ENCODE assay signal across 1 cellular context in genomic region chr12:53675701-53676607, GRCh38.
TF ChIP-seq lines count a peak whose summit lies in the region.

TSS of gene ATP5MC2 (minus strand) at chr12:53676083. CDS start at chr12:53672614, 3,469 bp downstream.

TF ChIP-seq in HepG2, 621 proteins besides CTCF, POLR2A, EP300 and RAD21 (continued from another document and continues in another):
- 0 out of 2 replicates have a peak, but pooled peaks have one; percentile 66 for TF ChIP-seq ZNF543 (CRISPR knock-in tag; IDR thresholded peaks at IDR 0.05)
- 0 out of 2 replicates have a peak, but pooled peaks have one; percentile 69 for TF ChIP-seq KLF13 (CRISPR knock-in tag; IDR thresholded peaks at IDR 0.05)
- TF ChIP-seq JUNB (CRISPR knock-in tag; IDR thresholded peaks at IDR 0.05; ENCODE audit: borderline replicate concordance): peak; percentile 42; the same call in 1 of the 2 replicates
- TF ChIP-seq ZFP41 (CRISPR knock-in tag; IDR thresholded peaks at IDR 0.05; ENCODE audit: borderline replicate concordance): no peak
- TF ChIP-seq ZNF547 (CRISPR knock-in tag; IDR thresholded peaks at IDR 0.05): peak; percentile 97
- TF ChIP-seq, protein P1, sequence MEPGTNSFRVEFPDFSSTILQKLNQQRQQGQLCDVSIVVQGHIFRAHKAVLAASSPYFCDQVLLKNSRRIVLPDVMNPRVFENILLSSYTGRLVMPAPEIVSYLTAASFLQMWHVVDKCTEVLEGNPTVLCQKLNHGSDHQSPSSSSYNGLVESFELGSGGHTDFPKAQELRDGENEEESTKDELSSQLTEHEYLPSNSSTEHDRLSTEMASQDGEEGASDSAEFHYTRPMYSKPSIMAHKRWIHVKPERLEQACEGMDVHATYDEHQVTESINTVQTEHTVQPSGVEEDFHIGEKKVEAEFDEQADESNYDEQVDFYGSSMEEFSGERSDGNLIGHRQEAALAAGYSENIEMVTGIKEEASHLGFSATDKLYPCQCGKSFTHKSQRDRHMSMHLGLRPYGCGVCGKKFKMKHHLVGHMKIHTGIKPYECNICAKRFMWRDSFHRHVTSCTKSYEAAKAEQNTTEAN (CRISPR knock-in tag; conservative IDR thresholded peaks at IDR 0.05): peak; percentile 74; the same call in 1 of the 2 replicates
- TF ChIP-seq ATM (IDR thresholded peaks at IDR 0.05; ENCODE audit: borderline replicate concordance): no peak
- TF ChIP-seq ATAD3A (CRISPR knock-in tag; IDR thresholded peaks at IDR 0.05): no peak
- no peak for TF ChIP-seq ZNF260 (CRISPR knock-in tag; IDR thresholded peaks at IDR 0.05; ENCODE audit: borderline replicate concordance, low read depth)
- peak; percentile 92 for TF ChIP-seq ISL2 (CRISPR knock-in tag; IDR thresholded peaks at IDR 0.05)
- TF ChIP-seq, protein P2, sequence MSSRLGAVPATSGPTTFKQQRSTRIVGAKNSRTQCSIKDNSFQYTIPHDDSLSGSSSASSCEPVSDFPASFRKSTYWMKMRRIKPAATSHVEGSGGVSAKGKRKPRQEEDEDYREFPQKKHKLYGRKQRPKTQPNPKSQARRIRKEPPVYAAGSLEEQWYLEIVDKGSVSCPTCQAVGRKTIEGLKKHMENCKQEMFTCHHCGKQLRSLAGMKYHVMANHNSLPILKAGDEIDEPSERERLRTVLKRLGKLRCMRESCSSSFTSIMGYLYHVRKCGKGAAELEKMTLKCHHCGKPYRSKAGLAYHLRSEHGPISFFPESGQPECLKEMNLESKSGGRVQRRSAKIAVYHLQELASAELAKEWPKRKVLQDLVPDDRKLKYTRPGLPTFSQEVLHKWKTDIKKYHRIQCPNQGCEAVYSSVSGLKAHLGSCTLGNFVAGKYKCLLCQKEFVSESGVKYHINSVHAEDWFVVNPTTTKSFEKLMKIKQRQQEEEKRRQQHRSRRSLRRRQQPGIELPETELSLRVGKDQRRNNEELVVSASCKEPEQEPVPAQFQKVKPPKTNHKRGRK (CRISPR knock-in tag; IDR thresholded peaks at IDR 0.05): no peak; the same call in 1 of the 2 replicates
- TF ChIP-seq NR1H2 (CRISPR knock-in tag; IDR thresholded peaks at IDR 0.05; ENCODE audit: borderline replicate concordance, low read depth): peak; percentile 65; the same call in 1 of the 2 replicates
- no peak for TF ChIP-seq ZFAT (CRISPR knock-in tag; conservative IDR thresholded peaks at IDR 0.05)
- TF ChIP-seq ZBTB1 (CRISPR knock-in tag; IDR thresholded peaks at IDR 0.05; ENCODE audit: borderline replicate concordance): 0 out of 2 replicates have a peak, but pooled peaks have one; percentile 57
- peak; percentile 94 for TF ChIP-seq HNRNPLL (IDR thresholded peaks at IDR 0.05; ENCODE audit: low read depth, low read length, poor library complexity, severe bottlenecking)
- 0 out of 2 replicates have a peak, but pooled peaks have one; percentile 67 for TF ChIP-seq ZNF329 (CRISPR knock-in tag; IDR thresholded peaks at IDR 0.05; ENCODE audit: low read depth)
- TF ChIP-seq ZNF3 (CRISPR knock-in tag; IDR thresholded peaks at IDR 0.05): no peak
- TF ChIP-seq ZNF33B (CRISPR knock-in tag; IDR thresholded peaks at IDR 0.05): peak; percentile 92
- TF ChIP-seq, protein P3, sequence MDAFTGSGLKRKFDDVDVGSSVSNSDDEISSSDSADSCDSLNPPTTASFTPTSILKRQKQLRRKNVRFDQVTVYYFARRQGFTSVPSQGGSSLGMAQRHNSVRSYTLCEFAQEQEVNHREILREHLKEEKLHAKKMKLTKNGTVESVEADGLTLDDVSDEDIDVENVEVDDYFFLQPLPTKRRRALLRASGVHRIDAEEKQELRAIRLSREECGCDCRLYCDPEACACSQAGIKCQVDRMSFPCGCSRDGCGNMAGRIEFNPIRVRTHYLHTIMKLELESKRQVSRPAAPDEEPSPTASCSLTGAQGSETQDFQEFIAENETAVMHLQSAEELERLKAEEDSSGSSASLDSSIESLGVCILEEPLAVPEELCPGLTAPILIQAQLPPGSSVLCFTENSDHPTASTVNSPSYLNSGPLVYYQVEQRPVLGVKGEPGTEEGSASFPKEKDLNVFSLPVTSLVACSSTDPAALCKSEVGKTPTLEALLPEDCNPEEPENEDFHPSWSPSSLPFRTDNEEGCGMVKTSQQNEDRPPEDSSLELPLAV (CRISPR knock-in tag; conservative IDR thresholded peaks at IDR 0.05; ENCODE audit: low read depth): no peak
- TF ChIP-seq REL (CRISPR knock-in tag; conservative IDR thresholded peaks at IDR 0.05): 0 out of 2 replicates have a peak, but pooled peaks have one; percentile 43
- TF ChIP-seq TAF15 (IDR thresholded peaks at IDR 0.05; ENCODE audit: low read depth, low read length, poor library complexity, severe bottlenecking): peak; percentile 55
- TF ChIP-seq ZSCAN25 (CRISPR knock-in tag; IDR thresholded peaks at IDR 0.05): peak; percentile 86
- TF ChIP-seq MLXIP (CRISPR knock-in tag; IDR thresholded peaks at IDR 0.05; ENCODE audit: borderline replicate concordance): no peak
- TF ChIP-seq NR3C1 (CRISPR knock-in tag; IDR thresholded peaks at IDR 0.05): no peak
- TF ChIP-seq SPEN (CRISPR knock-in tag; IDR thresholded peaks at IDR 0.05; ENCODE audit: low read depth): peak; percentile 93
- 0 out of 2 replicates have a peak, but pooled peaks have one; percentile 47 for TF ChIP-seq ZNF484 (CRISPR knock-in tag; IDR thresholded peaks at IDR 0.05; ENCODE audit: borderline replicate concordance, low read depth)
- no peak; the same call in none of the 2 replicates for TF ChIP-seq NKX3-1 (CRISPR knock-in tag; IDR thresholded peaks at IDR 0.05)
- peak; percentile 99 for TF ChIP-seq KDM5B (CRISPR knock-in tag; IDR thresholded peaks at IDR 0.05; ENCODE audit: borderline replicate concordance)
- TF ChIP-seq NRL (CRISPR knock-in tag; IDR thresholded peaks at IDR 0.05; ENCODE audit: borderline replicate concordance): peak; percentile 92
- TF ChIP-seq ZMYM4 (CRISPR knock-in tag; IDR thresholded peaks at IDR 0.05): peak; percentile 99
- TF ChIP-seq ZHX1 (CRISPR knock-in tag; IDR thresholded peaks at IDR 0.05; ENCODE audit: low read depth): peak; percentile 90; the same call in 1 of the 2 replicates
- TF ChIP-seq, protein P4, sequence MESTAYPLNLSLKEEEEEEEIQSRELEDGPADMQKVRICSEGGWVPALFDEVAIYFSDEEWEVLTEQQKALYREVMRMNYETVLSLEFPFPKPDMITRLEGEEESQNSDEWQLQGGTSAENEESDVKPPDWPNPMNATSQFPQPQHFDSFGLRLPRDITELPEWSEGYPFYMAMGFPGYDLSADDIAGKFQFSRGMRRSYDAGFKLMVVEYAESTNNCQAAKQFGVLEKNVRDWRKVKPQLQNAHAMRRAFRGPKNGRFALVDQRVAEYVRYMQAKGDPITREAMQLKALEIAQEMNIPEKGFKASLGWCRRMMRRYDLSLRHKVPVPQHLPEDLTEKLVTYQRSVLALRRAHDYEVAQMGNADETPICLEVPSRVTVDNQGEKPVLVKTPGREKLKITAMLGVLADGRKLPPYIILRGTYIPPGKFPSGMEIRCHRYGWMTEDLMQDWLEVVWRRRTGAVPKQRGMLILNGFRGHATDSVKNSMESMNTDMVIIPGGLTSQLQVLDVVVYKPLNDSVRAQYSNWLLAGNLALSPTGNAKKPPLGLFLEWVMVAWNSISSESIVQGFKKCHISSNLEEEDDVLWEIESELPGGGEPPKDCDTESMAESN (CRISPR knock-in tag; conservative IDR thresholded peaks at IDR 0.05): peak; percentile 85
- TF ChIP-seq TRIM24 (CRISPR knock-in tag; IDR thresholded peaks at IDR 0.05): no peak
- TF ChIP-seq ZZZ3 (CRISPR knock-in tag; IDR thresholded peaks at IDR 0.05; ENCODE audit: borderline replicate concordance): peak; percentile 70; the same call in 1 of the 2 replicates
- TF ChIP-seq, protein P5, sequence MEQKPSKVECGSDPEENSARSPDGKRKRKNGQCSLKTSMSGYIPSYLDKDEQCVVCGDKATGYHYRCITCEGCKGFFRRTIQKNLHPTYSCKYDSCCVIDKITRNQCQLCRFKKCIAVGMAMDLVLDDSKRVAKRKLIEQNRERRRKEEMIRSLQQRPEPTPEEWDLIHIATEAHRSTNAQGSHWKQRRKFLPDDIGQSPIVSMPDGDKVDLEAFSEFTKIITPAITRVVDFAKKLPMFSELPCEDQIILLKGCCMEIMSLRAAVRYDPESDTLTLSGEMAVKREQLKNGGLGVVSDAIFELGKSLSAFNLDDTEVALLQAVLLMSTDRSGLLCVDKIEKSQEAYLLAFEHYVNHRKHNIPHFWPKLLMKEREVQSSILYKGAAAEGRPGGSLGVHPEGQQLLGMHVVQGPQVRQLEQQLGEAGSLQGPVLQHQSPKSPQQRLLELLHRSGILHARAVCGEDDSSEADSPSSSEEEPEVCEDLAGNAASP (CRISPR knock-in tag; IDR thresholded peaks at IDR 0.05; ENCODE audit: borderline replicate concordance): peak; percentile 75; the same call in 1 of the 2 replicates
- no peak for TF ChIP-seq NFIB (CRISPR knock-in tag; IDR thresholded peaks at IDR 0.05; ENCODE audit: borderline replicate concordance)
- TF ChIP-seq ZNF430 (CRISPR knock-in tag; IDR thresholded peaks at IDR 0.05): peak; percentile 58; the same call in 1 of the 2 replicates
- TF ChIP-seq ZNF546 (CRISPR knock-in tag; conservative IDR thresholded peaks at IDR 0.05): peak; percentile 89
- TF ChIP-seq, protein P6, sequence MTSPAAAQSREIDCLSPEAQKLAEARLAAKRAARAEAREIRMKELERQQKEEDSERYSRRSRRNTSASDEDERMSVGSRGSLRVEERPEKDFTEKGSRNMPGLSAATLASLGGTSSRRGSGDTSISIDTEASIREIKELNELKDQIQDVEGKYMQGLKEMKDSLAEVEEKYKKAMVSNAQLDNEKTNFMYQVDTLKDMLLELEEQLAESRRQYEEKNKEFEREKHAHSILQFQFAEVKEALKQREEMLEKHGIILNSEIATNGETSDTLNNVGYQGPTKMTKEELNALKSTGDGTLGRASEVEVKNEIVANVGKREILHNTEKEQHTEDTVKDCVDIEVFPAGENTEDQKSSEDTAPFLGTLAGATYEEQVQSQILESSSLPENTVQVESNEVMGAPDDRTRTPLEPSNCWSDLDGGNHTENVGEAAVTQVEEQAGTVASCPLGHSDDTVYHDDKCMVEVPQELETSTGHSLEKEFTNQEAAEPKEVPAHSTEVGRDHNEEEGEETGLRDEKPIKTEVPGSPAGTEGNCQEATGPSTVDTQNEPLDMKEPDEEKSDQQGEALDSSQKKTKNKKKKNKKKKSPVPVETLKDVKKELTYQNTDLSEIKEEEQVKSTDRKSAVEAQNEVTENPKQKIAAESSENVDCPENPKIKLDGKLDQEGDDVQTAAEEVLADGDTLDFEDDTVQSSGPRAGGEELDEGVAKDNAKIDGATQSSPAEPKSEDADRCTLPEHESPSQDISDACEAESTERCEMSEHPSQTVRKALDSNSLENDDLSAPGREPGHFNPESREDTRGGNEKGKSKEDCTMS (CRISPR knock-in tag; conservative IDR thresholded peaks at IDR 0.05): no peak
- TF ChIP-seq DMAP1 (CRISPR knock-in tag; IDR thresholded peaks at IDR 0.05): peak; percentile 97
- TF ChIP-seq HES4 (CRISPR knock-in tag; IDR thresholded peaks at IDR 0.05; ENCODE audit: borderline replicate concordance): peak; percentile 63; the same call in 1 of the 2 replicates
- TF ChIP-seq BHLHE40 (IDR thresholded peaks at IDR 0.05; ENCODE audit: low read length): no peak
- TF ChIP-seq, protein P7, sequence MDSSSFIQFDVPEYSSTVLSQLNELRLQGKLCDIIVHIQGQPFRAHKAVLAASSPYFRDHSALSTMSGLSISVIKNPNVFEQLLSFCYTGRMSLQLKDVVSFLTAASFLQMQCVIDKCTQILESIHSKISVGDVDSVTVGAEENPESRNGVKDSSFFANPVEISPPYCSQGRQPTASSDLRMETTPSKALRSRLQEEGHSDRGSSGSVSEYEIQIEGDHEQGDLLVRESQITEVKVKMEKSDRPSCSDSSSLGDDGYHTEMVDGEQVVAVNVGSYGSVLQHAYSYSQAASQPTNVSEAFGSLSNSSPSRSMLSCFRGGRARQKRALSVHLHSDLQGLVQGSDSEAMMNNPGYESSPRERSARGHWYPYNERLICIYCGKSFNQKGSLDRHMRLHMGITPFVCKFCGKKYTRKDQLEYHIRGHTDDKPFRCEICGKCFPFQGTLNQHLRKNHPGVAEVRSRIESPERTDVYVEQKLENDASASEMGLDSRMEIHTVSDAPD (CRISPR knock-in tag; IDR thresholded peaks at IDR 0.05): peak; percentile 97
- TF ChIP-seq HNRNPUL1 (IDR thresholded peaks at IDR 0.05; ENCODE audit: low read depth, low read length): no peak
